Comparison of ENCODE assay signal across 20 cellular contexts in genomic region chr2:24262571-24262970, GRCh38.
DNase-seq lines count a peak whose midpoint lies in the region; ATAC-seq and TF ChIP-seq lines count a peak whose summit lies in the region.
"Had no signal": no experiment of that assay in that cellular context is flagged by ENCODE, and none has a peak within 500 bp of the region (broad histone marks: within the 10 kb centered on the region; RNA-seq: fewer than 3 reads in every experiment).

No MANE protein-coding gene starts in this region.

- no peak for TF ChIP-seq CTCF in CD8-positive, alpha-beta T cell (IDR thresholded peaks at IDR 0.05)
- TF ChIP-seq CTCF in choroid plexus epithelial cell (conservative IDR thresholded peaks at IDR 0.05; ENCODE audit: low read depth, low read length) (no peak), Peyer's patch (IDR thresholded peaks at IDR 0.05) (no peak), neural progenitor cell (IDR thresholded peaks at IDR 0.05) (no peak)

- no peaks in the 10 kb centered on the region for H3K9me3 ChIP-seq in CD8-positive, alpha-beta T cell (ENCODE audit: low read length)
- H3K9me3 ChIP-seq in Peyer's patch (no peaks in the 10 kb centered on the region), neural progenitor cell (ENCODE audit: low read depth) (no peaks in the 10 kb centered on the region)
- H3K9me3 ChIP-seq: tibial nerve had no signal

- no peaks in the 10 kb centered on the region for H4K20me1 ChIP-seq in neural progenitor cell (ENCODE audit: low read depth)

- intact Hi-C loops in CD8-positive, alpha-beta T cell (cut with DNase I, micrococcal nuclease), result no loop called here

- peaks cover 29% of the 10 kb centered on the region for H3K36me3 ChIP-seq in CD8-positive, alpha-beta T cell (ENCODE audit: insufficient read depth, low read length)
- H3K36me3 ChIP-seq in Peyer's patch (peaks cover 0 to 49% (median 0%) of the 10 kb centered on the region in 3 donors), neural progenitor cell (no peaks in the 10 kb centered on the region)
- H3K36me3 ChIP-seq: brain microvascular endothelial cell had no signal

- no peak overlapping the region for H3K9ac ChIP-seq in neural progenitor cell
- H3K9ac ChIP-seq: parathyroid adenoma had no signal

- H3K27me3 Mint-ChIP-seq in CD8-positive, alpha-beta T cell (ENCODE audit: low read depth), result no peaks in the 10 kb centered on the region
- H3K27me3 Mint-ChIP-seq in IgD-negative memory B cell (no peaks in the 10 kb centered on the region), neural progenitor cell (ENCODE audit: insufficient read depth, low read depth) (peaks cover 4% of the 10 kb centered on the region)
- no peaks in the 10 kb centered on the region for H3K27me3 Mint-ChIP-seq in natural killer cell treated with Interleukin-12 subunit alpha and Interleukin-12 subunit beta and Interleukin-15 and Interleukin-18, amount 100 ng/mL, for 72 hours
- H3K27me3 Mint-ChIP-seq: activated CD4-positive, alpha-beta memory T cell treated with anti-CD3 and anti-CD28 coated beads for 36 hours had no signal

- POLR2A ChIA-PET in CD8-positive, alpha-beta T cell (lab: Charles Lee), result interaction anchor here (0.8 to 1.0 kb wide), 2 partner anchors 20 to 99 kb away, joined by 3 to 4 read pairs; no protein-coding TSS in a partner anchor

- peaks cover 54% of the 10 kb centered on the region for H3K36me3 Mint-ChIP-seq in CD8-positive, alpha-beta T cell
- H3K36me3 Mint-ChIP-seq in IgD-negative memory B cell (peaks cover 2% of the 10 kb centered on the region), neural progenitor cell (peaks cover 4% of the 10 kb centered on the region)
- H3K36me3 Mint-ChIP-seq in natural killer cell treated with Interleukin-12 subunit alpha and Interleukin-12 subunit beta and Interleukin-15 and Interleukin-18, amount 100 ng/mL, for 72 hours, result peaks cover 15% of the 10 kb centered on the region

- CTCF ChIA-PET in CD8-positive, alpha-beta T cell (lab: Charles Lee), result no interaction called here

- no peaks in the 10 kb centered on the region for H3K79me2 ChIP-seq in neural progenitor cell (ENCODE audit: low read depth)
- H3K79me2 ChIP-seq: parathyroid adenoma had no signal

- no peaks in the 10 kb centered on the region for H3F3A ChIP-seq in neural progenitor cell (ENCODE audit: low read depth)

- no peak overlapping the region for H3K4me2 ChIP-seq in neural progenitor cell
- H3K4me2 ChIP-seq: PC-9 had no signal

- H3K27ac ChIP-seq in CD8-positive, alpha-beta T cell (ENCODE audit: low read depth, low read length), result no peak overlapping the region
- H3K27ac ChIP-seq in Peyer's patch, result no peak overlapping the region
- H3K27ac ChIP-seq in neural progenitor cell, result no peak overlapping the region
- H3K27ac ChIP-seq: brain microvascular endothelial cell, parathyroid adenoma, PC-9, skin epidermis, tibial nerve had no signal

- no peak overlapping the region for H2AFZ ChIP-seq in neural progenitor cell (replicated peaks)
- H2AFZ ChIP-seq: parathyroid adenoma, PC-9 had no signal

- TF ChIP-seq POLR2A in Peyer's patch (IDR thresholded peaks at IDR 0.05), result no peak

- H3K4me3 Mint-ChIP-seq in CD8-positive, alpha-beta T cell, result no peak overlapping the region
- H3K4me3 Mint-ChIP-seq in IgD-negative memory B cell (peak overlapping the region in 2 of 4 donors; percentile 5 to 42), neural progenitor cell (no peak overlapping the region)
- peak overlapping the region; percentile 14 for H3K4me3 Mint-ChIP-seq in natural killer cell treated with Interleukin-12 subunit alpha and Interleukin-12 subunit beta and Interleukin-15 and Interleukin-18, amount 100 ng/mL, for 72 hours
- H3K4me3 Mint-ChIP-seq: activated CD4-positive, alpha-beta memory T cell treated with anti-CD3 and anti-CD28 coated beads for 36 hours had no signal

- H3K4me1 ChIP-seq in CD8-positive, alpha-beta T cell (ENCODE audit: insufficient read depth, low read length), result no peaks in the 10 kb centered on the region
- no peaks in the 10 kb centered on the region for H3K4me1 ChIP-seq in Peyer's patch
- peaks cover 4% of the 10 kb centered on the region for H3K4me1 ChIP-seq in neural progenitor cell
- H3K4me1 ChIP-seq: parathyroid adenoma, tibial nerve had no signal

- no peak for DNase-seq in CD8-positive, alpha-beta T cell
- DNase-seq in choroid plexus epithelial cell (ENCODE audit: low read depth) (peak; percentile 14), Peyer's patch (no peak), neural progenitor cell (ENCODE audit: low spot score) (no peak)
- DNase-seq in natural killer cell treated with Interleukin-12 subunit alpha and Interleukin-12 subunit beta and Interleukin-15 and Interleukin-18, amount 100 ng/mL, for 72 hours (ENCODE audit: low spot score), result no peak
- DNase-seq: activated CD4-positive, alpha-beta memory T cell treated with anti-CD3 and anti-CD28 coated beads for 36 hours; brain microvascular endothelial cell; C1 segment of cervical spinal cord; DND-41; left cardiac atrium; NCI-H1092 treated with DMSO at 0.1 percent for 48 hours; NCI-H2107; PC-9; stimulated activated CD4-positive, alpha-beta T cell treated with anti-CD3 and anti-CD28 coated beads, Interleukin-4, amount 100 ng/mL, for 24 hours had no signal

- H3K27me3 ChIP-seq in CD8-positive, alpha-beta T cell (ENCODE audit: insufficient read depth, low read length), result no peaks in the 10 kb centered on the region
- H3K27me3 ChIP-seq in Peyer's patch (no peaks in the 10 kb centered on the region), neural progenitor cell (no peaks in the 10 kb centered on the region)
- H3K27me3 ChIP-seq: brain microvascular endothelial cell, tibial nerve had no signal

- no peaks in the 10 kb centered on the region for H3K9me3 Mint-ChIP-seq in CD8-positive, alpha-beta T cell
- H3K9me3 Mint-ChIP-seq in IgD-negative memory B cell, result no peaks in the 10 kb centered on the region
- H3K9me3 Mint-ChIP-seq in natural killer cell treated with Interleukin-12 subunit alpha and Interleukin-12 subunit beta and Interleukin-15 and Interleukin-18, amount 100 ng/mL, for 72 hours, result no peaks in the 10 kb centered on the region
- no peaks in the 10 kb centered on the region for H3K9me3 Mint-ChIP-seq in neural progenitor cell
- H3K9me3 Mint-ChIP-seq: activated CD4-positive, alpha-beta memory T cell treated with anti-CD3 and anti-CD28 coated beads for 36 hours had no signal

- peak overlapping the region; percentile 10 for H3K27ac Mint-ChIP-seq in CD8-positive, alpha-beta T cell
- H3K27ac Mint-ChIP-seq in IgD-negative memory B cell (peak overlapping the region in 2 of 3 donors; percentile 40 to 59), neural progenitor cell (no peak overlapping the region)
- H3K27ac Mint-ChIP-seq in natural killer cell treated with Interleukin-12 subunit alpha and Interleukin-12 subunit beta and Interleukin-15 and Interleukin-18, amount 100 ng/mL, for 72 hours, result peak overlapping the region; percentile 23 to 54
- H3K27ac Mint-ChIP-seq: activated CD4-positive, alpha-beta memory T cell treated with anti-CD3 and anti-CD28 coated beads for 36 hours had no signal

- H3K4me3 ChIP-seq in CD8-positive, alpha-beta T cell (ENCODE audit: low read depth, low read length), result no peak overlapping the region
- no peak overlapping the region for H3K4me3 ChIP-seq in choroid plexus epithelial cell (ENCODE audit: low read depth, low read length)
- H3K4me3 ChIP-seq in Peyer's patch, result no peak overlapping the region
- no peak overlapping the region for H3K4me3 ChIP-seq in neural progenitor cell
- H3K4me3 ChIP-seq: K562, PC-9, skin epidermis, tibial nerve had no signal

- no peak for ATAC-seq in CD8-positive, alpha-beta T cell
- ATAC-seq in natural killer cell treated with Interleukin-12 subunit alpha and Interleukin-12 subunit beta and Interleukin-15 and Interleukin-18, amount 100 ng/mL, for 72 hours, result no peak
- no peak for ATAC-seq in HG02870 (IDR thresholded peaks at IDR 0.05; ENCODE audit: unreplicated experiment)
- ATAC-seq: K562, left cardiac atrium had no signal

- H3K4me1 Mint-ChIP-seq in CD8-positive, alpha-beta T cell (ENCODE audit: low read depth), result no peaks in the 10 kb centered on the region
- H3K4me1 Mint-ChIP-seq in IgD-negative memory B cell, result peaks cover 15 to 27% (median 16%) of the 10 kb centered on the region in 3 donors
- peaks cover 7 to 9% of the 10 kb centered on the region in 2 donors for H3K4me1 Mint-ChIP-seq in natural killer cell treated with Interleukin-12 subunit alpha and Interleukin-12 subunit beta and Interleukin-15 and Interleukin-18, amount 100 ng/mL, for 72 hours (ENCODE audit: low read depth in 2 of 2)
- no peaks in the 10 kb centered on the region for H3K4me1 Mint-ChIP-seq in neural progenitor cell
